Comparison of ENCODE assay signal across 1 cellular context in the genomic region with DNA sequence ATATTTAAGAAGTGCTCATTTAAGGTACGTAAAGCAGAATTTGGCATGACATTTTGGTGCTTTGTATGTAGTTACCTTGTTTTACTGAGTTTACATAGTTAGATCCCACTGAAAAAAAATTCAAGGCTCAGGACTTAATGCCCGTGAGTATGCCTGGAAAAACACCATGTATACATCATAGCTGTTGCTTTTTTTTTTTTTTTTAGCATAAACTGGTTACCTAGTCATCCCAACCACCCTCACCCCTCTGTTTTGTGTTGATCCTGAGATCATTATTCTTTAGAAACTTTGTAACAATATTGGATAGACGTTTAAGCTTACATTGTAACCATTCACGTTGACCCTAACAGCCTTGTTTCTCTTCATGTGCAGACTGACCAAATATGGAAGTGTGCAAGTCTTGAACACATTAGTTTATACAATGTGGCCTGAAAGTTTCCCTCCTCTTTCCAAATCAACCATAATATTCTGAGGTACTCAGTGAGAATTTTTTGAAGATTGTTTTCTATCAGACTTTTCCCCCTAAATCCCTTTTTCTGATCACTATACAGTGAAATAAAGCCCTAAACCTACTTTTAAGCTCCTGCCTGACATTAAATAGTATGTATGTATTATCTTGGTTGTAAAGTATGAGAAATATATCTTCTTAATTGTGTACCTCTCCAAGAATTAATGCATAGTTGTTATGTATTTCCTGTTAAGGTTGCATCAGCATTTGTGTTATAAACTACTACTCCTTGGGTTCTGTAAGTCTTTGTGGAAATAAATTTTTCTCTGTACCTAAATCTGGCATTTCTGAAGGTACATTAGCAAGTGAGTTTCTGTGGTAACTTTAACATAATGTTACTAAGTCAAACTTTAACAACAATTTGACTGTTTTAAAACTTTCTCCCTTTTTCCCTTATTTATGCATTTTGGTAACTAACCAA.
TF ChIP-seq lines count a peak whose summit lies in the region.

No MANE protein-coding gene starts in this region.

TF ChIP-seq in GM23338, 12 proteins besides CTCF, POLR2A, EP300 and RAD21 (continued from another document):
- TF ChIP-seq, protein P1, sequence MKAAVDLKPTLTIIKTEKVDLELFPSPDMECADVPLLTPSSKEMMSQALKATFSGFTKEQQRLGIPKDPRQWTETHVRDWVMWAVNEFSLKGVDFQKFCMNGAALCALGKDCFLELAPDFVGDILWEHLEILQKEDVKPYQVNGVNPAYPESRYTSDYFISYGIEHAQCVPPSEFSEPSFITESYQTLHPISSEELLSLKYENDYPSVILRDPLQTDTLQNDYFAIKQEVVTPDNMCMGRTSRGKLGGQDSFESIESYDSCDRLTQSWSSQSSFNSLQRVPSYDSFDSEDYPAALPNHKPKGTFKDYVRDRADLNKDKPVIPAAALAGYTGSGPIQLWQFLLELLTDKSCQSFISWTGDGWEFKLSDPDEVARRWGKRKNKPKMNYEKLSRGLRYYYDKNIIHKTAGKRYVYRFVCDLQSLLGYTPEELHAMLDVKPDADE (IDR thresholded peaks at IDR 0.05): no peak
- TF ChIP-seq STAT1 (IDR thresholded peaks at IDR 0.05; ENCODE audit: unreplicated experiment) (no peak), JUNB (IDR thresholded peaks at IDR 0.05; ENCODE audit: unreplicated experiment) (no peak), POLR2AphosphoS5 (IDR thresholded peaks at IDR 0.05; ENCODE audit: low read depth) (no peak)
